8 cellular contexts compared by ENCODE assay signal in the genomic region with DNA sequence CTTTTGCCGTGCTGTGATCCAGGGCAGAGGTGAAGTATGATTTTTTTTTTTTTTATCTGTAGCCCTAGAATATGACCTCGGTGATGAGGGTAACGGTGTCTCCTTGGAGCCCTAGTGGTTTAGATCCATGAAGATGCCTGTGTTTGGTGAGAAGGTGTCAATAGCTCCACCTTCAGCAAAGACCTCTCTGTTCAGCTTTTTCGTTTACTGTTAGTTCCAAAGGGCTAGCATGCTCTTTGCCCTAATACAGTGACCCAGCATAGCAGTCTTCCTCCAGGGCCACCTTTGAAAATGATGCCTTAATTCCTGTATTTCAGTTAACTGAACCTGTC. TPM values are rescaled to one million over a fixed set of nuclear protein-coding genes. Genes with fewer than 3 reads are reported as not detected.
DNase-seq lines count a peak whose midpoint lies in the region; ATAC-seq and TF ChIP-seq lines count a peak whose summit lies in the region.

No MANE protein-coding gene starts in this region.

- H3K27ac ChIP-seq in gastroesophageal sphincter, result peak overlapping the region; percentile 80 to 93 (median 90)

- ATAC-seq in GM21737 (IDR thresholded peaks at IDR 0.05; ENCODE audit: unreplicated experiment) (peak; percentile 11), gastroesophageal sphincter (no peak)

- no peaks in the 10 kb centered on the region for H3K27me3 Mint-ChIP-seq in T-helper 1 cell treated with Interleukin-12 subunit alpha and Interleukin-12 subunit beta and Interleukin-4 antibody, amounts not matched to agents 30 μg/mL and 1 μg/mL, for 36 hours (ENCODE audit: low read depth)

- peaks cover 9 to 35% (median 16%) of the 10 kb centered on the region in 3 donors for H3K4me1 ChIP-seq in gastroesophageal sphincter
- H3K4me1 ChIP-seq in skeletal muscle satellite cell (ENCODE audit: control insufficient read depth, insufficient read depth, low read length), result peaks cover 10% of the 10 kb centered on the region

- peaks cover 15% of the 10 kb centered on the region for H3K4me1 Mint-ChIP-seq in T-helper 1 cell treated with Interleukin-12 subunit alpha and Interleukin-12 subunit beta and Interleukin-4 antibody, amounts not matched to agents 30 μg/mL and 1 μg/mL, for 36 hours (ENCODE audit: low read depth)

- H3K36me3 ChIP-seq in BJ (ENCODE audit: control insufficient read depth, insufficient read depth, low read length) (0 out of 2 replicates have a peak, but pooled peaks cover 3% of the 10 kb centered on the region), gastroesophageal sphincter (peaks cover 0 to 29% of the 10 kb centered on the region in 2 donors), skeletal muscle satellite cell (ENCODE audit: insufficient read depth, low read length) (peaks cover 14% of the 10 kb centered on the region)

- DNase-seq in BJ (ENCODE audit: low read depth) (no peak), EL (no peak), cortex of kidney (lab: John Stamatoyannopoulos, UW) (no peak), DMS153 treated with DMSO at 0.1 percent for 48 hours (lab: John Stamatoyannopoulos, UW; ENCODE audit: unreplicated experiment) (no peak)

- H3K4me3 ChIP-seq in BJ (ENCODE audit: low read depth, low read length) (peak overlapping the region; percentile 83), gastroesophageal sphincter (peak overlapping the region; percentile 76 to 82), skeletal muscle satellite cell (ENCODE audit: low read length) (peak overlapping the region; percentile 87)

- H3K27ac Mint-ChIP-seq in T-helper 1 cell treated with Interleukin-12 subunit alpha and Interleukin-12 subunit beta and Interleukin-4 antibody, amounts not matched to agents 30 μg/mL and 1 μg/mL, for 36 hours, result peak overlapping the region; percentile 96

- H3K4me3 Mint-ChIP-seq in T-helper 1 cell treated with Interleukin-12 subunit alpha and Interleukin-12 subunit beta and Interleukin-4 antibody, amounts not matched to agents 30 μg/mL and 1 μg/mL, for 36 hours, result peak overlapping the region; percentile 97

- no peak for TF ChIP-seq CTCF in BJ (IDR thresholded peaks at IDR 0.05; ENCODE audit: insufficient read depth, low read depth, low read length)
- no peak for TF ChIP-seq CTCF in gastroesophageal sphincter (IDR thresholded peaks at IDR 0.05)

- H3K9me3 Mint-ChIP-seq in T-helper 1 cell treated with Interleukin-12 subunit alpha and Interleukin-12 subunit beta and Interleukin-4 antibody, amounts not matched to agents 30 μg/mL and 1 μg/mL, for 36 hours, result peaks cover under 1% of the 10 kb centered on the region

- H3K36me3 Mint-ChIP-seq in T-helper 1 cell treated with Interleukin-12 subunit alpha and Interleukin-12 subunit beta and Interleukin-4 antibody, amounts not matched to agents 30 μg/mL and 1 μg/mL, for 36 hours (ENCODE audit: low read depth), result peaks cover 22% of the 10 kb centered on the region

- H3K27me3 ChIP-seq in BJ (ENCODE audit: control insufficient read depth, insufficient read depth, low read length) (no peaks in the 10 kb centered on the region), gastroesophageal sphincter (no peaks in the 10 kb centered on the region), skeletal muscle satellite cell (ENCODE audit: control insufficient read depth, insufficient read depth, low read length) (no peaks in the 10 kb centered on the region)

- peak overlapping the region; percentile 97 for H3K9ac ChIP-seq in skeletal muscle satellite cell (ENCODE audit: low read depth, low read length)

- CTCF ChIA-PET in BJ (lab: Yijun Ruan, JAX), result interaction anchor here (1.4 to 3.0 kb wide), 2 partner anchors 11 to 20 kb away, joined by 3 to 13 read pairs; no protein-coding TSS in a partner anchor

- no peak for TF ChIP-seq EP300 in gastroesophageal sphincter (IDR thresholded peaks at IDR 0.05)

- peak overlapping the region; percentile 91 for H3K4me2 ChIP-seq in skeletal muscle satellite cell (ENCODE audit: low read length)

- no peaks in the 10 kb centered on the region for H3K9me3 ChIP-seq in gastroesophageal sphincter
- no peaks in the 10 kb centered on the region for H3K9me3 ChIP-seq in skeletal muscle satellite cell (replicated peaks; ENCODE audit: low read length)

- WGBS in gastroesophageal sphincter (ENCODE audit: low coverage in 1 of 2), 2 donors, result 0% methylated on average over 4 of the region's 4 CpGs

- POLR2A ChIA-PET in BJ (lab: Charles Lee), result no interaction called here

- no peak for TF ChIP-seq POLR2A in gastroesophageal sphincter (IDR thresholded peaks at IDR 0.05)

RNA-seq across cellular contexts. Expression of a gene that starts 0.7 kb away (rescaled TPM):
- polyA plus RNA-seq in BJ (2011; rRNA removed), result 74.4 and 87.9 TPM in 2 replicates
- 52.1 and 96.9 TPM in 2 replicates for polyA minus RNA-seq in BJ (2011; rRNA and poly(A)+ RNA removed)
- 10 to 100 TPM; 37.4 to 43.5 (median 40.3) TPM for total RNA-seq in gastroesophageal sphincter
- 87.4 and 89.5 TPM in 2 replicates for total RNA-seq in skeletal muscle satellite cell (2012; rRNA removed)

RNA-seq across cellular contexts. Expression of a gene that starts 6.1 kb away (rescaled TPM):
- 10.0 and 16.8 TPM in 2 replicates for polyA plus RNA-seq in BJ (2011; rRNA removed)
- polyA minus RNA-seq in BJ (2011; rRNA and poly(A)+ RNA removed), result 5.7 and 7.6 TPM in 2 replicates
- 10 to 100 TPM; 11.8 to 20.2 (median 14.3) TPM for total RNA-seq in gastroesophageal sphincter
- total RNA-seq in skeletal muscle satellite cell (2012; rRNA removed), result 30.2 and 33.2 TPM in 2 replicates
